ENCODE assay signal across 2 cellular contexts in the genomic region with DNA sequence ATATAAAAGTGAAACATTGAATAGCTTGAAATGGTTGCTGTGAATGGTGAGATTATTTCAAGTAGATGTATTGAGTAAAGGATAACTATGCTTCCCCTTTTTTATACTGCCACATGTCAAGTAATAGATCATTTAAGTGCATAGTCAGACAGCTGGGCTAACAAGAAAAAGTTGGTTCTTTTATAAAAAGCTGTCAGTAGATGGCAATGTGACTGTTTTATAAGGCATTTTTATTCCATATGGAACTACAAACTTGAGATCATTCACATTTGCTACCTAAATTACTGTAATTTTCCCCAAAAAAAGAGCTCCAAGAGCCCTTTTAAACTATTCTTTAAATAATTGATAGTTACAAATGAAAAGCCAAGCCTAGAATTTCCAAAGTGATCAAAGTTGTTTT.
TF ChIP-seq lines count a peak whose summit lies in the region.

No MANE protein-coding gene starts in this region.

TF ChIP-seq in SK-N-SH, 30 proteins besides CTCF, POLR2A, EP300 and RAD21 (continued from another document):
- TF ChIP-seq, protein P1, sequence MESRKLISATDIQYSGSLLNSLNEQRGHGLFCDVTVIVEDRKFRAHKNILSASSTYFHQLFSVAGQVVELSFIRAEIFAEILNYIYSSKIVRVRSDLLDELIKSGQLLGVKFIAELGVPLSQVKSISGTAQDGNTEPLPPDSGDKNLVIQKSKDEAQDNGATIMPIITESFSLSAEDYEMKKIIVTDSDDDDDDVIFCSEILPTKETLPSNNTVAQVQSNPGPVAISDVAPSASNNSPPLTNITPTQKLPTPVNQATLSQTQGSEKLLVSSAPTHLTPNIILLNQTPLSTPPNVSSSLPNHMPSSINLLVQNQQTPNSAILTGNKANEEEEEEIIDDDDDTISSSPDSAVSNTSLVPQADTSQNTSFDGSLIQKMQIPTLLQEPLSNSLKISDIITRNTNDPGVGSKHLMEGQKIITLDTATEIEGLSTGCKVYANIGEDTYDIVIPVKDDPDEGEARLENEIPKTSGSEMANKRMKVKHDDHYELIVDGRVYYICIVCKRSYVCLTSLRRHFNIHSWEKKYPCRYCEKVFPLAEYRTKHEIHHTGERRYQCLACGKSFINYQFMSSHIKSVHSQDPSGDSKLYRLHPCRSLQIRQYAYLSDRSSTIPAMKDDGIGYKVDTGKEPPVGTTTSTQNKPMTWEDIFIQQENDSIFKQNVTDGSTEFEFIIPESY (IDR thresholded peaks at IDR 0.05; ENCODE audit: borderline replicate concordance, low read depth) = no peak
- TF ChIP-seq, protein P2, sequence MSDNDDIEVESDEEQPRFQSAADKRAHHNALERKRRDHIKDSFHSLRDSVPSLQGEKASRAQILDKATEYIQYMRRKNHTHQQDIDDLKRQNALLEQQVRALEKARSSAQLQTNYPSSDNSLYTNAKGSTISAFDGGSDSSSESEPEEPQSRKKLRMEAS (IDR thresholded peaks at IDR 0.05; ENCODE audit: low read depth) = no peak
- TF ChIP-seq SMC3 (IDR thresholded peaks at IDR 0.05; ENCODE audit: low read depth, low read length) (no peak), NRF1 (IDR thresholded peaks at IDR 0.05; ENCODE audit: low read depth, low read length) (no peak), POLR2AphosphoS5 (IDR thresholded peaks at IDR 0.05; ENCODE audit: low read depth, low read length) (no peak), MEF2A (IDR thresholded peaks at IDR 0.05; ENCODE audit: borderline replicate concordance, low read depth) (no peak), NFIC (IDR thresholded peaks at IDR 0.05; ENCODE audit: borderline replicate concordance) (no peak)
- TF ChIP-seq, protein P3, sequence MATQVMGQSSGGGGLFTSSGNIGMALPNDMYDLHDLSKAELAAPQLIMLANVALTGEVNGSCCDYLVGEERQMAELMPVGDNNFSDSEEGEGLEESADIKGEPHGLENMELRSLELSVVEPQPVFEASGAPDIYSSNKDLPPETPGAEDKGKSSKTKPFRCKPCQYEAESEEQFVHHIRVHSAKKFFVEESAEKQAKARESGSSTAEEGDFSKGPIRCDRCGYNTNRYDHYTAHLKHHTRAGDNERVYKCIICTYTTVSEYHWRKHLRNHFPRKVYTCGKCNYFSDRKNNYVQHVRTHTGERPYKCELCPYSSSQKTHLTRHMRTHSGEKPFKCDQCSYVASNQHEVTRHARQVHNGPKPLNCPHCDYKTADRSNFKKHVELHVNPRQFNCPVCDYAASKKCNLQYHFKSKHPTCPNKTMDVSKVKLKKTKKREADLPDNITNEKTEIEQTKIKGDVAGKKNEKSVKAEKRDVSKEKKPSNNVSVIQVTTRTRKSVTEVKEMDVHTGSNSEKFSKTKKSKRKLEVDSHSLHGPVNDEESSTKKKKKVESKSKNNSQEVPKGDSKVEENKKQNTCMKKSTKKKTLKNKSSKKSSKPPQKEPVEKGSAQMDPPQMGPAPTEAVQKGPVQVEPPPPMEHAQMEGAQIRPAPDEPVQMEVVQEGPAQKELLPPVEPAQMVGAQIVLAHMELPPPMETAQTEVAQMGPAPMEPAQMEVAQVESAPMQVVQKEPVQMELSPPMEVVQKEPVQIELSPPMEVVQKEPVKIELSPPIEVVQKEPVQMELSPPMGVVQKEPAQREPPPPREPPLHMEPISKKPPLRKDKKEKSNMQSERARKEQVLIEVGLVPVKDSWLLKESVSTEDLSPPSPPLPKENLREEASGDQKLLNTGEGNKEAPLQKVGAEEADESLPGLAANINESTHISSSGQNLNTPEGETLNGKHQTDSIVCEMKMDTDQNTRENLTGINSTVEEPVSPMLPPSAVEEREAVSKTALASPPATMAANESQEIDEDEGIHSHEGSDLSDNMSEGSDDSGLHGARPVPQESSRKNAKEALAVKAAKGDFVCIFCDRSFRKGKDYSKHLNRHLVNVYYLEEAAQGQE (IDR thresholded peaks at IDR 0.05; ENCODE audit: low read depth, low read length) = no peak

TF ChIP-seq in SK-N-SH treated with all-trans-retinoic acid at 6 μM for 48 hours, 23 proteins besides CTCF, POLR2A, EP300 and RAD21 (continued from another document):
- TF ChIP-seq, protein P4, sequence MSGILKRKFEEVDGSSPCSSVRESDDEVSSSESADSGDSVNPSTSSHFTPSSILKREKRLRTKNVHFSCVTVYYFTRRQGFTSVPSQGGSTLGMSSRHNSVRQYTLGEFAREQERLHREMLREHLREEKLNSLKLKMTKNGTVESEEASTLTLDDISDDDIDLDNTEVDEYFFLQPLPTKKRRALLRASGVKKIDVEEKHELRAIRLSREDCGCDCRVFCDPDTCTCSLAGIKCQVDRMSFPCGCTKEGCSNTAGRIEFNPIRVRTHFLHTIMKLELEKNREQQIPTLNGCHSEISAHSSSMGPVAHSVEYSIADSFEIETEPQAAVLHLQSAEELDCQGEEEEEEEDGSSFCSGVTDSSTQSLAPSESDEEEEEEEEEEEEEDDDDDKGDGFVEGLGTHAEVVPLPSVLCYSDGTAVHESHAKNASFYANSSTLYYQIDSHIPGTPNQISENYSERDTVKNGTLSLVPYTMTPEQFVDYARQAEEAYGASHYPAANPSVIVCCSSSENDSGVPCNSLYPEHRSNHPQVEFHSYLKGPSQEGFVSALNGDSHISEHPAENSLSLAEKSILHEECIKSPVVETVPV (CRISPR knock-in tag; IDR thresholded peaks at IDR 0.05) = no peak
- TF ChIP-seq, protein P5, sequence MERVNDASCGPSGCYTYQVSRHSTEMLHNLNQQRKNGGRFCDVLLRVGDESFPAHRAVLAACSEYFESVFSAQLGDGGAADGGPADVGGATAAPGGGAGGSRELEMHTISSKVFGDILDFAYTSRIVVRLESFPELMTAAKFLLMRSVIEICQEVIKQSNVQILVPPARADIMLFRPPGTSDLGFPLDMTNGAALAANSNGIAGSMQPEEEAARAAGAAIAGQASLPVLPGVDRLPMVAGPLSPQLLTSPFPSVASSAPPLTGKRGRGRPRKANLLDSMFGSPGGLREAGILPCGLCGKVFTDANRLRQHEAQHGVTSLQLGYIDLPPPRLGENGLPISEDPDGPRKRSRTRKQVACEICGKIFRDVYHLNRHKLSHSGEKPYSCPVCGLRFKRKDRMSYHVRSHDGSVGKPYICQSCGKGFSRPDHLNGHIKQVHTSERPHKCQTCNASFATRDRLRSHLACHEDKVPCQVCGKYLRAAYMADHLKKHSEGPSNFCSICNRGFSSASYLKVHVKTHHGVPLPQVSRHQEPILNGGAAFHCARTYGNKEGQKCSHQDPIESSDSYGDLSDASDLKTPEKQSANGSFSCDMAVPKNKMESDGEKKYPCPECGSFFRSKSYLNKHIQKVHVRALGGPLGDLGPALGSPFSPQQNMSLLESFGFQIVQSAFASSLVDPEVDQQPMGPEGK (CRISPR knock-in tag; IDR thresholded peaks at IDR 0.05; ENCODE audit: borderline replicate concordance) = no peak
- no peak for TF ChIP-seq ZFP3 (CRISPR knock-in tag; IDR thresholded peaks at IDR 0.05)
- no peak for TF ChIP-seq ESRRG (CRISPR knock-in tag; IDR thresholded peaks at IDR 0.05)
- TF ChIP-seq RARB (CRISPR knock-in tag; IDR thresholded peaks at IDR 0.05) = no peak
- no peak for TF ChIP-seq TOX (CRISPR knock-in tag; IDR thresholded peaks at IDR 0.05; ENCODE audit: borderline replicate concordance)
